In genomic region chr17:44919885-44920564, GRCh38 we compare ENCODE assay signal across 8 cellular contexts. TPM values are rescaled to one million over a fixed set of nuclear protein-coding genes. Genes with fewer than 3 reads are reported as not detected.
DNase-seq lines count a peak whose midpoint lies in the region; ATAC-seq and TF ChIP-seq lines count a peak whose summit lies in the region.

No MANE protein-coding gene starts in this region.

- H3K4me3 Mint-ChIP-seq in nephron: no peak overlapping the region

- CTCF ChIA-PET in Panc1 (lab: Charles Lee): interaction anchor here (0.6 to 2.4 kb wide), 4 partner anchors 36 to 101 kb away, joined by 3 to 15 read pairs (median 6); no protein-coding TSS in a partner anchor

- H3K27ac ChIP-seq in Panc1 (ENCODE audit: low read length): no peak overlapping the region
- H3K27ac ChIP-seq in subcutaneous abdominal adipose tissue (ENCODE audit: low read depth, low read length): peak overlapping the region; percentile 10

- BruUV-seq in Panc1 (replicated peaks; lab: Mats Ljungman, UMichigan): no TSS peak

- H3K9me3 ChIP-seq in Panc1 (ENCODE audit: control insufficient read depth, insufficient read depth, low read depth, low read length): no peaks in the 10 kb centered on the region
- no peaks in the 10 kb centered on the region for H3K9me3 ChIP-seq in subcutaneous abdominal adipose tissue (ENCODE audit: control insufficient read depth in 5 of 5, low read length in 5 of 5)

- DNase-seq in AML-193 (lab: John Stamatoyannopoulos, UW): peak; percentile 87 to 88
- peak; percentile 96 for DNase-seq in HuH-7 (ENCODE audit: low spot score)
- DNase-seq in Panc1 (ENCODE audit: low read depth, low spot score): no peak
- DNase-seq in activated T-cell treated with anti-CD3 and anti-CD28 coated beads, Interleukin-2, amount 50 U/mL, for 48 hours: peak; percentile 64 to 78
- peak; percentile 80 for DNase-seq in fibroblast of peridontal ligament (ENCODE audit: extremely low read depth)

- H3K36me3 ChIP-seq in Panc1 (ENCODE audit: control insufficient read depth, insufficient read depth, low read length) (no peaks in the 10 kb centered on the region), subcutaneous abdominal adipose tissue (ENCODE audit: control insufficient read depth in 5 of 5, insufficient read depth in 5 of 5, low read length in 5 of 5) (no peaks in the 10 kb centered on the region)

- in situ Hi-C loops in Panc1 (cut with HindIII; ENCODE audit: low pct_unique_long_range_greater_than_20kb, low sequenced_read_pairs): no loop called here

- peaks cover 25% of the 10 kb centered on the region for H3K27me3 Mint-ChIP-seq in nephron (ENCODE audit: low read depth)

- H3K9ac ChIP-seq in subcutaneous abdominal adipose tissue (ENCODE audit: low read length in 5 of 5): peak overlapping the region in 1 of 5 donors; percentile 22

- no peak overlapping the region for H3K27ac Mint-ChIP-seq in nephron

- no peaks in the 10 kb centered on the region for H3K36me3 Mint-ChIP-seq in nephron (ENCODE audit: low read depth)

- no peaks in the 10 kb centered on the region for H3K9me3 Mint-ChIP-seq in nephron

- H3K4me3 ChIP-seq in Panc1 (ENCODE audit: low read depth in 2 of 2, low read length in 2 of 2): no peak overlapping the region
- H3K4me3 ChIP-seq in subcutaneous abdominal adipose tissue (ENCODE audit: low read depth in 1 of 5, low read length in 5 of 5): no peak overlapping the region

- H3K4me1 ChIP-seq in Panc1 (ENCODE audit: control insufficient read depth, insufficient read depth, low read length) (no peaks in the 10 kb centered on the region), subcutaneous abdominal adipose tissue (ENCODE audit: control insufficient read depth in 5 of 5, insufficient read depth in 5 of 5, low read length in 5 of 5) (peaks cover 0 to 38% (median 24%) of the 10 kb centered on the region in 5 donors)

- ATAC-seq in GM18873 (IDR thresholded peaks at IDR 0.05; ENCODE audit: low FRiP score, unreplicated experiment) (peak; percentile 69), Panc1 (peak; percentile 93)

- intact Hi-C loops in Panc1 (cut with micrococcal nuclease; ENCODE audit: unreplicated experiment): loop anchor here (1.0 kb wide), 1 partner anchor 102 kb away; no protein-coding TSS in a partner anchor

- POLR2A ChIA-PET in Panc1 (lab: Charles Lee): interaction anchor here (0.5 kb wide), 1 partner anchor 332 kb away, joined by 5 read pairs; no protein-coding TSS in a partner anchor

- H3K4me1 Mint-ChIP-seq in nephron: peaks cover 9% of the 10 kb centered on the region

- H3K27me3 ChIP-seq in Panc1 (ENCODE audit: control insufficient read depth, insufficient read depth, low read length) (no peaks in the 10 kb centered on the region), subcutaneous abdominal adipose tissue (ENCODE audit: control insufficient read depth in 5 of 5, insufficient read depth in 4 of 5, low read length in 5 of 5) (no peaks in the 10 kb centered on the region)

- TF ChIP-seq CTCF in Panc1 (IDR thresholded peaks at IDR 0.05) (peak; percentile 85), nephron (IDR thresholded peaks at IDR 0.05; ENCODE audit: unreplicated experiment in 3 of 3) (peak; percentile 72 to 88 (median 86))

RNA-seq across cellular contexts. Expression of gene GFAP, which starts 4.7 kb away (rescaled TPM):
- total RNA-seq in Panc1 (2021; ENCODE audit: unreplicated experiment): not detected
- 0.79 TPM for polyA plus RNA-seq in Panc1 (2012; ENCODE audit: insufficient read length)

RNA-seq across cellular contexts. Expression of gene EFTUD2, which starts 20.8 kb away (rescaled TPM):
- 98.0 TPM for total RNA-seq in Panc1 (2021; ENCODE audit: unreplicated experiment)
- polyA plus RNA-seq in Panc1 (2012; ENCODE audit: insufficient read length): 63.8 TPM

RNA-seq across cellular contexts. Expression of gene KIF18B, which starts 27.5 kb away (rescaled TPM):
- 31.3 TPM for total RNA-seq in Panc1 (2021; ENCODE audit: unreplicated experiment)
- polyA plus RNA-seq in Panc1 (2012; ENCODE audit: insufficient read length): 12.2 TPM

RNA-seq across cellular contexts. Expression of gene C1QL1, which starts 48.1 kb away (rescaled TPM):
- total RNA-seq in Panc1 (2021; ENCODE audit: unreplicated experiment): 9.5 TPM
- 18.2 TPM for polyA plus RNA-seq in Panc1 (2012; ENCODE audit: insufficient read length)
